ENCODE assay signal across 18 cellular contexts in the genomic region with DNA sequence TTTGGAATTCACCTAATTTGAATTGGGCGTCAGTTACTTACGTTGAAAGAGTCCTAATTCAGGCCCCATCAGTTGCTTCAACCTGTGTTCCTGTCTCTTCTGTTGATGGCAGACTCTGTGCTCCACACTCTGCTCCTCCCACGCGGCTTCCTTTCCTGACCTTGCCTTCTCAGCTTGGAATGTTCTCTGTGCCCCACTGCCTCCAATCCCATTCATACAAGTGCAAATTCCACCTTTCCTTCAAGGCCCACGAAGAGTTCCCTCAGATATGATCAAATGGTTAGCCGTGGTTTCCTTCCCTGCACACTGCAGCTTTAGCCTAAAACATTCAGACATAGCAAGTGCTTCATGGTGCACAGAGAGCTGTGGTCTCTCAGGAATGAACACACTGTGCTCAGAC.
DNase-seq lines count a peak whose midpoint lies in the region; ATAC-seq and TF ChIP-seq lines count a peak whose summit lies in the region.
"Had no signal": no experiment of that assay in that cellular context is flagged by ENCODE, and none has a peak within 500 bp of the region (broad histone marks: within the 10 kb centered on the region; RNA-seq: fewer than 3 reads in every experiment).

No MANE protein-coding gene starts in this region.

- intact Hi-C loops in uterus (cut with DNase I; ENCODE audit: low total_unique reads) = no loop called here

- H3K27ac ChIP-seq in RWPE2 (ENCODE audit: poor library complexity, severe bottlenecking) (no peak overlapping the region), uterus (peak overlapping the region; percentile 78 to 80)
- H3K27ac ChIP-seq: HL-60 had no signal

- in situ Hi-C loops in GM13976 (cut with MboI; ENCODE audit: low sequenced_read_pairs, unreplicated experiment) = no loop called here

- H3K36me3 ChIP-seq in RWPE2 (ENCODE audit: low read depth) (no peaks in the 10 kb centered on the region), uterus (no peaks in the 10 kb centered on the region)
- H3K36me3 ChIP-seq: BE2C had no signal

- H3K27me3 ChIP-seq in RWPE2 (ENCODE audit: insufficient read depth, poor library complexity, severe bottlenecking) (no peaks in the 10 kb centered on the region), uterus (no peaks in the 10 kb centered on the region)
- H3K27me3 ChIP-seq: BE2C had no signal

- peak overlapping the region; percentile 8 for H3K27ac Mint-ChIP-seq in nephron progenitor cell
- no peak overlapping the region for H3K27ac Mint-ChIP-seq in chondrocyte (ENCODE audit: unreplicated experiment)

- H3K9me3 ChIP-seq in RWPE2 (ENCODE audit: severe bottlenecking) (no peaks in the 10 kb centered on the region), uterus (no peaks in the 10 kb centered on the region)
- H3K9me3 ChIP-seq: BE2C had no signal

- H3K4me1 ChIP-seq in RWPE2 (ENCODE audit: insufficient read depth, poor library complexity, severe bottlenecking) = peaks cover 13% of the 10 kb centered on the region
- H3K4me1 ChIP-seq in uterus = peaks cover 0 to 9% of the 10 kb centered on the region in 2 donors
- H3K4me1 ChIP-seq: BE2C had no signal

- H3K4me3 Mint-ChIP-seq in nephron progenitor cell (no peak overlapping the region), chondrocyte (ENCODE audit: unreplicated experiment) (no peak overlapping the region)
- H3K4me3 Mint-ChIP-seq: CD4-positive, alpha-beta memory T cell had no signal

- H3K9me3 Mint-ChIP-seq in nephron progenitor cell = no peaks in the 10 kb centered on the region
- H3K9me3 Mint-ChIP-seq in chondrocyte (ENCODE audit: low read depth) = no peaks in the 10 kb centered on the region

- no peak for DNase-seq in RWPE2 (ENCODE audit: low spot score)
- DNase-seq in glomerular visceral epithelial cell (ENCODE audit: extremely low spot score) = peak; percentile 14
- DNase-seq in nephron progenitor cell = no peak
- DNase-seq in uterus = no peak
- no peak for DNase-seq in chondrocyte (ENCODE audit: low spot score)
- no peak for DNase-seq in medulla oblongata (ENCODE audit: extremely low spot score)
- DNase-seq in GM13976 (ENCODE audit: low spot score) = no peak
- no peak for DNase-seq in activated CD4-positive, alpha-beta T cell treated with anti-CD3 and anti-CD28 coated beads, Interleukin-2, amount 50 U/mL, for 48 hours
- DNase-seq: BE2C; CD4-positive, alpha-beta memory T cell; DMS79 treated with DMSO at 0.1 percent for 48 hours; KBM-7; NCI-H1092; NCI-H1694 treated with DMSO at 0.1 percent for 48 hours; NCI-H446 treated with DMSO at 0.1 percent for 48 hours; NCI-H748 treated with DMSO at 0.1 percent for 48 hours had no signal

- ATAC-seq in RWPE2 (ENCODE audit: low read depth) = 0 out of 3 replicates have a peak, but pooled peaks have one; percentile 2
- ATAC-seq: Right ventricle myocardium inferior had no signal

- H3K4me3 ChIP-seq in RWPE2 (ENCODE audit: severe bottlenecking) = no peak overlapping the region
- H3K4me3 ChIP-seq in uterus = no peak overlapping the region

- no peak for TF ChIP-seq POLR2A in uterus (IDR thresholded peaks at IDR 0.05)

- peak; percentile 57 for TF ChIP-seq CTCF in RWPE2 (IDR thresholded peaks at IDR 0.05; ENCODE audit: poor library complexity, severe bottlenecking)
- no peak for TF ChIP-seq CTCF in nephron progenitor cell (IDR thresholded peaks at IDR 0.05)
- no peak for TF ChIP-seq CTCF in uterus (IDR thresholded peaks at IDR 0.05)
- no peak for TF ChIP-seq CTCF in chondrocyte (IDR thresholded peaks at IDR 0.05)
- no peak for TF ChIP-seq CTCF in GM13976 (IDR thresholded peaks at IDR 0.05; ENCODE audit: borderline replicate concordance, control extremely low read depth, extremely low read depth, insufficient read depth, missing control alignments)

- H3K36me3 Mint-ChIP-seq in nephron progenitor cell (ENCODE audit: low read depth) (no peaks in the 10 kb centered on the region), chondrocyte (ENCODE audit: low read depth) (peaks cover 2% of the 10 kb centered on the region)

- H3K4me1 Mint-ChIP-seq in nephron progenitor cell (peaks cover 15% of the 10 kb centered on the region), chondrocyte (ENCODE audit: low read depth) (peaks cover 21% of the 10 kb centered on the region)
- H3K4me1 Mint-ChIP-seq: CD4-positive, alpha-beta memory T cell had no signal

- H3K27me3 Mint-ChIP-seq in nephron progenitor cell (ENCODE audit: low read depth, poor library complexity) (peaks cover 8% of the 10 kb centered on the region), chondrocyte (ENCODE audit: low read depth) (no peaks in the 10 kb centered on the region)
- H3K27me3 Mint-ChIP-seq: CD4-positive, alpha-beta memory T cell had no signal
